ENCODE assay signal across 8 cellular contexts in the genomic region with DNA sequence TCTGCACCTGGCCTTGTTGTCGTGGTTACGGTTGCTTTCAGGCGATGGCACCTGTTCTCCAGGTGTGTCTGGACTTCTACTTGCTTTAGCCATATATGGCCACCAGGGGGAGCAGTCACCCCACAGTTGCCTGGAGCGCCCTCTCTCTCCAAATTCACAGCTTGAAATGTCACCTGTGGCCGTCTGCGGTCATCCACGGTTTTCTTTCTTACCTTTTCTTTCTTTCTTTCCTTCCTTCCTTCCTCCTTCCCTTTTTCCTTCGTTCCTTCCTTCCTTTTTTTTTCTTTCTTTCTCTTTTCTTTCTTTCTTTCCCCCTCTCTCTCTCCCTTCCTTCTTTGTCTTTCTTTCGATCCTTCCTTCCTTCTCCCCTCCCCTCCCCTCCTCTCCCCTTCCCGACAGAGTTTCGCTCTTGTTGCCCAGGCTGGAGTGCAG.
DNase-seq lines count a peak whose midpoint lies in the region; ATAC-seq and TF ChIP-seq lines count a peak whose summit lies in the region.

No MANE protein-coding gene starts in this region.

- no peak overlapping the region for H3K4me3 ChIP-seq in naive thymus-derived CD4-positive, alpha-beta T cell (ENCODE audit: low read length)

- H3K27me3 ChIP-seq in naive thymus-derived CD4-positive, alpha-beta T cell (ENCODE audit: control insufficient read depth in 2 of 2, insufficient read depth in 2 of 2, low read length in 2 of 2) = no peaks in the 10 kb centered on the region

- H3K27ac Mint-ChIP-seq in naive thymus-derived CD4-positive, alpha-beta T cell = peak overlapping the region in 1 of 9 donors; percentile 47

- intact Hi-C loops in naive thymus-derived CD4-positive, alpha-beta T cell (cut with micrococcal nuclease) = loop anchor here (1.0 to 5.0 kb wide), 5 partner anchors 48 to 260 kb away; a partner anchor contains a TSS

- H3K27ac ChIP-seq in naive thymus-derived CD4-positive, alpha-beta T cell (ENCODE audit: low read depth, low read length) = no peak overlapping the region

- POLR2A ChIA-PET in GM10248 (lab: Yijun Ruan, JAX) = no interaction called here
- POLR2A ChIA-PET in naive thymus-derived CD4-positive, alpha-beta T cell (lab: Charles Lee) = no interaction called here

- H3K27me3 Mint-ChIP-seq in naive thymus-derived CD4-positive, alpha-beta T cell = no peaks in the 10 kb centered on the region

- H3K36me3 ChIP-seq in naive thymus-derived CD4-positive, alpha-beta T cell (ENCODE audit: control insufficient read depth in 2 of 3, insufficient read depth in 3 of 3, low read length in 3 of 3) = peaks cover 0 to 9% (median 0%) of the 10 kb centered on the region in 3 experiments

- DNase-seq in GM10248 (ENCODE audit: extremely low spot score) (peak; percentile 65), NCI-H2196 (lab: John Stamatoyannopoulos, UW; ENCODE audit: unreplicated experiment) (peak; percentile 73), putamen (ENCODE audit: low spot score) (no peak)
- DNase-seq in activated CD4-positive, alpha-beta T cell treated with anti-CD3 and anti-CD28 coated beads, Interleukin-2, amount 50 U/mL, for 48 hours = peak; percentile 60 to 70
- DNase-seq in effector CD8-positive, alpha-beta T cell (lab: John Stamatoyannopoulos, UW) = peak; percentile 55
- DNase-seq in naive thymus-derived CD4-positive, alpha-beta T cell = peak; percentile 47 to 75 (median 67)
- DNase-seq in stimulated activated naive CD8-positive, alpha-beta T cell treated with anti-CD3 and anti-CD28 coated beads, Interleukin-15, Interleukin-2, amounts not matched to agents 100 U/mL and 50 U/mL, for 24 hours = peak; percentile 68

- H3K9me3 Mint-ChIP-seq in naive thymus-derived CD4-positive, alpha-beta T cell = no peaks in the 10 kb centered on the region

- ATAC-seq in HG02798 (IDR thresholded peaks at IDR 0.05; ENCODE audit: poor library complexity, unreplicated experiment) = peak; percentile 76
- ATAC-seq in naive thymus-derived CD4-positive, alpha-beta T cell = peak; percentile 93
- ATAC-seq in stimulated activated naive CD8-positive, alpha-beta T cell treated with anti-CD3 and anti-CD28 coated beads, Interleukin-15, Interleukin-2, amounts not matched to agents 100 U/mL and 50 U/mL, for 24 hours = peak; percentile 71

- peak; percentile 80 for TF ChIP-seq CTCF in GM10248 (IDR thresholded peaks at IDR 0.05; ENCODE audit: control extremely low read depth, extremely low read depth, low read depth, missing control alignments)

- H3K36me3 Mint-ChIP-seq in naive thymus-derived CD4-positive, alpha-beta T cell = peaks cover 0 to 10% (median 0%) of the 10 kb centered on the region in 5 donors

- H3K4me1 Mint-ChIP-seq in naive thymus-derived CD4-positive, alpha-beta T cell = peaks cover 0 to 5% (median 0%) of the 10 kb centered on the region in 7 donors

- H3K4me3 Mint-ChIP-seq in naive thymus-derived CD4-positive, alpha-beta T cell = peak overlapping the region in 3 of 10 donors; percentile 15 to 56 (median 25)

- H3K4me1 ChIP-seq in naive thymus-derived CD4-positive, alpha-beta T cell (ENCODE audit: control insufficient read depth in 2 of 2, insufficient read depth in 2 of 2, low read length in 2 of 2) = no peaks in the 10 kb centered on the region

- CTCF ChIA-PET in GM10248 (lab: Yijun Ruan, JAX) = interaction anchor here (1.0 to 2.1 kb wide), 3 partner anchors 11 to 118 kb away, joined by 3 to 22 read pairs (median 4); no protein-coding TSS in a partner anchor
- CTCF ChIA-PET in naive thymus-derived CD4-positive, alpha-beta T cell (lab: Charles Lee) = interaction anchor here (0.7 to 0.9 kb wide), 2 partner anchors 30 to 116 kb away, joined by 4 read pairs; no protein-coding TSS in a partner anchor

- H3K9me3 ChIP-seq in naive thymus-derived CD4-positive, alpha-beta T cell (ENCODE audit: control insufficient read depth in 2 of 3, low read length in 3 of 3) = no peaks in the 10 kb centered on the region
